In the genomic region with DNA sequence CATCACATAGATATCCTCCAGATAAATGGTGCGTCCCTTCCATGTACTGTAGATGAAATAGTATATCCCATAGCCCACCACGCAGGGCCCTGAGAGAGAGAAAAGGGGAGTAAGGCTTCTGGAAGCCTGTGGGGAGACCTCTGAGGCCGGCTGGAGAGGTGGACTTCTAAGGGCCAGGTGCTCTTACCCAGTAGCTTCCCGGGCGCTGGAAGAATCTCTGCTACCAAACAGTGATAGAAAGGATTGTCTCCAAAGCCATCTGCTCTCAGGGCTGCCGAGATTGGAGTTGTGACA, we compare ENCODE assay signal across 10 cellular contexts. TPM values are rescaled to one million over a fixed set of nuclear protein-coding genes. Genes with fewer than 3 reads are reported as not detected.
DNase-seq lines count a peak whose midpoint lies in the region; ATAC-seq, FAIRE-seq and TF ChIP-seq lines count a peak whose summit lies in the region.
"Had no signal": no experiment of that assay in that cellular context is flagged by ENCODE, and none has a peak within 500 bp of the region (broad histone marks: within the 10 kb centered on the region; RNA-seq: fewer than 3 reads in every experiment).

No MANE protein-coding gene starts in this region.

- peaks cover 67% of the 10 kb centered on the region for H3K4me1 ChIP-seq in HepG2 (ENCODE audit: insufficient read depth, low read length)
- peaks cover 5% of the 10 kb centered on the region for H3K4me1 ChIP-seq in thymus (ENCODE audit: control insufficient read depth, insufficient read depth, low read length)

- H3K9me3 ChIP-seq in HepG2 (ENCODE audit: low read length) (no peaks in the 10 kb centered on the region), thymus (ENCODE audit: control insufficient read depth) (no peaks in the 10 kb centered on the region)

- in situ Hi-C loops in astrocyte of the spinal cord (cut with HindIII; ENCODE audit: low sequenced_read_pairs) (no loop called here), HepG2 (cut with HindIII; ENCODE audit: extremely low pct_ligation_motif_present, low pct_unique_long_range_greater_than_20kb) (no loop called here)

- H3K9ac ChIP-seq in HepG2 (ENCODE audit: insufficient read depth, low read depth, low read length): peak overlapping the region; percentile 92

- no peak for FAIRE-seq in HepG2 (lab: Jason Lieb, UNC)

- H3K79me2 ChIP-seq in HepG2 (ENCODE audit: insufficient read depth, low read length): peaks cover 15% of the 10 kb centered on the region

- intact Hi-C loops in activated CD4-positive, alpha-beta T cell treated with anti-CD3 and anti-CD28 coated beads for 36 hours (cut with DNase I, micrococcal nuclease): loop anchor here (1.0 kb wide), 3 partner anchors 12 to 61 kb away; a partner anchor contains a TSS
- intact Hi-C loops in HepG2 (cut with micrococcal nuclease; ENCODE audit: unreplicated experiment): no loop called here

- H2AFZ ChIP-seq in HepG2 (ENCODE audit: low read length): no peak overlapping the region

- H3K4me2 ChIP-seq in HepG2 (ENCODE audit: low read depth, low read length): peak overlapping the region; percentile 90

- H3K36me3 ChIP-seq in HepG2 (replicated peaks in 1 of 2; ENCODE audit: control insufficient read depth in 1 of 2, insufficient read depth in 2 of 2, low read length in 2 of 2) (no peaks in the 10 kb centered on the region), thymus (ENCODE audit: control insufficient read depth, insufficient read depth) (no peaks in the 10 kb centered on the region)

- CTCF ChIA-PET in activated CD4-positive, alpha-beta T cell treated with anti-CD3 and anti-CD28 coated beads for 36 hours (lab: Charles Lee): interaction anchor here (0.6 to 1.3 kb wide), 6 partner anchors 14 to 194 kb away, joined by 3 to 4 read pairs (median 3); a partner anchor contains a TSS
- CTCF ChIA-PET in HepG2 (lab: Yijun Ruan, JAX; ENCODE audit: low intra/inter-chr PET ratio, low total read pairs): no interaction called here

- POLR2A ChIA-PET in activated CD4-positive, alpha-beta T cell treated with anti-CD3 and anti-CD28 coated beads for 36 hours (lab: Charles Lee): interaction anchor here (1.2 to 1.5 kb wide), 3 partner anchors 12 to 61 kb away, joined by 3 to 7 read pairs (median 5); a partner anchor contains a TSS
- POLR2A ChIA-PET in HepG2 (lab: Yijun Ruan, JAX): interaction anchor here (1.0 to 3.2 kb wide), 13 partner anchors 9 to 368 kb away, joined by 3 to 63 read pairs (median 8); a partner anchor contains a TSS

- H3K4me3 Mint-ChIP-seq in activated CD4-positive, alpha-beta T cell treated with anti-CD3 and anti-CD28 coated beads for 36 hours: peak overlapping the region; percentile 83

- H3K4me1 Mint-ChIP-seq in activated CD4-positive, alpha-beta T cell treated with anti-CD3 and anti-CD28 coated beads for 36 hours: peaks cover 11% of the 10 kb centered on the region

- TF ChIP-seq RAD21 in HepG2 (CRISPR knock-in tag; IDR thresholded peaks at IDR 0.05): no peak

- H3K27me3 ChIP-seq in HepG2 (ENCODE audit: control insufficient read depth in 1 of 2, insufficient read depth in 2 of 2, low read length in 2 of 2) (no peaks in the 10 kb centered on the region; a peak in 1 of 5 replicates), thymus (ENCODE audit: control insufficient read depth, insufficient read depth) (no peaks in the 10 kb centered on the region)

- peak overlapping the region; percentile 78 for H3K27ac Mint-ChIP-seq in activated CD4-positive, alpha-beta T cell treated with anti-CD3 and anti-CD28 coated beads for 36 hours

- H4K20me1 ChIP-seq in HepG2 (ENCODE audit: insufficient read depth, low read length): no peaks in the 10 kb centered on the region

- TF ChIP-seq POLR2A in HepG2 (IDR thresholded peaks at IDR 0.05; ENCODE audit: insufficient read depth in 1 of 2, low read depth in 2 of 2, low read length in 2 of 2): no peak

- DNase-seq in activated CD4-positive, alpha-beta T cell treated with anti-CD3 and anti-CD28 coated beads for 36 hours: no peak
- DNase-seq in activated CD4-positive, alpha-beta T cell treated with anti-CD3 and anti-CD28 coated beads, Interleukin-2, amount 50 U/mL, for 48 hours: no peak
- DNase-seq in astrocyte of the spinal cord (ENCODE audit: low read depth, low spot score) (peak; percentile 5), HepG2 (ENCODE audit: low spot score) (no peak), midbrain (lab: John Stamatoyannopoulos, UW) (no peak)
- DNase-seq: stimulated activated CD4-positive, alpha-beta T cell treated with anti-CD3 and anti-CD28 coated beads, Interleukin-2, amount 100 ng/mL, for 24 hours had no signal

- no peak for ATAC-seq in activated CD4-positive, alpha-beta T cell treated with anti-CD3 and anti-CD28 coated beads for 36 hours
- ATAC-seq in HepG2: no peak
- ATAC-seq in HG03439 (IDR thresholded peaks at IDR 0.05; ENCODE audit: unreplicated experiment): no peak
- no peak for ATAC-seq in GM21447 (IDR thresholded peaks at IDR 0.05; ENCODE audit: unreplicated experiment)

- H3K27me3 Mint-ChIP-seq in activated CD4-positive, alpha-beta T cell treated with anti-CD3 and anti-CD28 coated beads for 36 hours: no peaks in the 10 kb centered on the region

- WGBS in HepG2 (ENCODE audit: low lambda C conversion rate): 10% methylated on average over 6 of the region's 6 CpGs
- WGBS in thymus: 40% methylated on average over 6 of the region's 6 CpGs

- peak overlapping the region; percentile 96 for H3K27ac ChIP-seq in HepG2 (ENCODE audit: extremely low read length, insufficient read depth, low read length)
- peak overlapping the region; percentile 92 for H3K27ac ChIP-seq in thymus (ENCODE audit: low read depth)

- BruUV-seq in HepG2 (replicated peaks; lab: Mats Ljungman, UMichigan): TSS peak; percentile 90

- H3K36me3 Mint-ChIP-seq in activated CD4-positive, alpha-beta T cell treated with anti-CD3 and anti-CD28 coated beads for 36 hours (ENCODE audit: low read depth): peaks cover 1% of the 10 kb centered on the region

- no peak for TF ChIP-seq EP300 in HepG2 (IDR thresholded peaks at IDR 0.05; ENCODE audit: low read depth in 2 of 2, low read length in 2 of 2)
- no peak for TF ChIP-seq EP300 in HepG2 (CRISPR knock-in tag; IDR thresholded peaks at IDR 0.05; ENCODE audit: borderline replicate concordance)

- TF ChIP-seq CTCF in astrocyte of the spinal cord (IDR thresholded peaks at IDR 0.05; ENCODE audit: low read depth, low read length) (no peak), HepG2 (CRISPR knock-in tag; IDR thresholded peaks at IDR 0.05) (no peak)

- H3K4me3 ChIP-seq in astrocyte of the spinal cord (ENCODE audit: low read depth, low read length) (peak overlapping the region; percentile 83), HepG2 (replicated peaks in 1 of 3; ENCODE audit: insufficient read depth in 1 of 3, low read depth in 2 of 3, low read length in 3 of 3) (peak overlapping the region; percentile 82 to 92 (median 89)), thymus (ENCODE audit: low read length) (peak overlapping the region; percentile 90)

- H3K9me3 Mint-ChIP-seq in activated CD4-positive, alpha-beta T cell treated with anti-CD3 and anti-CD28 coated beads for 36 hours (ENCODE audit: low read depth): no peaks in the 10 kb centered on the region

RNA-seq across cellular contexts. Expression of a gene that starts 0.7 kb away (rescaled TPM):
- total RNA-seq in activated CD4-positive, alpha-beta T cell treated with anti-CD3 and anti-CD28 coated beads for 36 hours: 10 to 100 TPM; 15.9 to 22.2 TPM
- 83.1 and 93.7 TPM in 2 replicates for total RNA-seq in HepG2 (2016; rRNA removed; fragmentation: Illumina TruSeq; extraction: Trizol)
- total RNA-seq in HepG2 (2016; cell fraction: cytosol; rRNA removed; fragmentation: Illumina TruSeq; extraction: Trizol; ENCODE audit: low read depth): 40.6 and 43.0 TPM in 2 replicates
- total RNA-seq in HepG2 (2016; cell fraction: insoluble cytoplasmic fraction; rRNA removed; fragmentation: Illumina TruSeq; extraction: Trizol): 80.1 and 101 TPM in 2 replicates
- total RNA-seq in HepG2 (2016; cell fraction: membrane; rRNA removed; fragmentation: Illumina TruSeq; extraction: Trizol): 63.2 and 65.7 TPM in 2 replicates
- 86.9 and 89.2 TPM in 2 replicates for total RNA-seq in HepG2 (2016; cell fraction: nucleus; rRNA removed; fragmentation: Illumina TruSeq; extraction: Trizol)
- polyA plus RNA-seq in HepG2 (2011; rRNA removed) (35.7 and 37.6 TPM in 2 replicates), thymus (163 TPM)
- 30.8 and 36.1 TPM in 2 replicates for polyA plus RNA-seq in HepG2 (2011; cell fraction: cytosol; rRNA removed)
- 93.7 and 103 TPM in 2 replicates for polyA plus RNA-seq in HepG2 (2011; cell fraction: nucleus; rRNA removed)
- 69.5 and 73.6 TPM in 2 replicates for polyA plus RNA-seq in HepG2 (2012)
- 44.9 and 56.1 TPM in 2 replicates for polyA plus RNA-seq in HepG2 (2016; cell fraction: cytosol; fragmentation: Illumina TruSeq; extraction: Trizol; ENCODE audit: low read depth)
- polyA plus RNA-seq in HepG2 (2016; cell fraction: insoluble cytoplasmic fraction; fragmentation: Illumina TruSeq; extraction: Trizol; ENCODE audit: low read depth): 101 and 106 TPM in 2 replicates
- polyA plus RNA-seq in HepG2 (2016; cell fraction: membrane; fragmentation: Illumina TruSeq; extraction: Trizol; ENCODE audit: low read depth): 58.6 and 71.0 TPM in 2 replicates
- 172 and 175 TPM in 2 replicates for polyA plus RNA-seq in HepG2 (2016; cell fraction: nucleus; fragmentation: Illumina TruSeq; extraction: Trizol; ENCODE audit: insufficient read depth, low read depth)
- 4.5 and 8.9 TPM in 2 replicates for polyA minus RNA-seq in HepG2 (2011; rRNA and poly(A)+ RNA removed; ENCODE audit: low replicate concordance)
- polyA minus RNA-seq in HepG2 (2011; cell fraction: cytosol; rRNA and poly(A)+ RNA removed): 5.8 and 6.5 TPM in 2 replicates
- 12.1 and 13.1 TPM in 2 replicates for polyA minus RNA-seq in HepG2 (2011; cell fraction: nucleus; rRNA and poly(A)+ RNA removed)

RNA-seq across cellular contexts. Expression of a gene that starts 3.0 kb away (rescaled TPM):
- total RNA-seq in activated CD4-positive, alpha-beta T cell treated with anti-CD3 and anti-CD28 coated beads for 36 hours: under 1 TPM; 0.25 to 0.30 TPM
- 1.6 and 4.0 TPM in 2 replicates for total RNA-seq in HepG2 (2016; rRNA removed; fragmentation: Illumina TruSeq; extraction: Trizol)
- total RNA-seq in HepG2 (2016; cell fraction: cytosol; rRNA removed; fragmentation: Illumina TruSeq; extraction: Trizol; ENCODE audit: low read depth): 0.88 and 1.1 TPM in 2 replicates
- total RNA-seq in HepG2 (2016; cell fraction: insoluble cytoplasmic fraction; rRNA removed; fragmentation: Illumina TruSeq; extraction: Trizol): 2.0 and 4.4 TPM in 2 replicates
- total RNA-seq in HepG2 (2016; cell fraction: membrane; rRNA removed; fragmentation: Illumina TruSeq; extraction: Trizol): 0.96 and 1.0 TPM in 2 replicates
- total RNA-seq in HepG2 (2016; cell fraction: nucleus; rRNA removed; fragmentation: Illumina TruSeq; extraction: Trizol): 4.2 and 4.7 TPM in 2 replicates
- polyA plus RNA-seq in HepG2 (2011; rRNA removed) (6.1 and 10.2 TPM in 2 replicates), thymus (0.62 TPM)
- 3.2 and 4.3 TPM in 2 replicates for polyA plus RNA-seq in HepG2 (2011; cell fraction: cytosol; rRNA removed)
- polyA plus RNA-seq in HepG2 (2011; cell fraction: nucleus; rRNA removed): 7.7 and 13.5 TPM in 2 replicates
- polyA plus RNA-seq in HepG2 (2012): 5.5 TPM in 2 replicates
- 1.1 and 2.0 TPM in 2 replicates for polyA plus RNA-seq in HepG2 (2016; cell fraction: cytosol; fragmentation: Illumina TruSeq; extraction: Trizol; ENCODE audit: low read depth)
- polyA plus RNA-seq in HepG2 (2016; cell fraction: insoluble cytoplasmic fraction; fragmentation: Illumina TruSeq; extraction: Trizol; ENCODE audit: low read depth): 2.5 and 2.9 TPM in 2 replicates
- polyA plus RNA-seq in HepG2 (2016; cell fraction: membrane; fragmentation: Illumina TruSeq; extraction: Trizol; ENCODE audit: low read depth): 1.4 TPM in 2 replicates
- 5.6 and 8.1 TPM in 2 replicates for polyA plus RNA-seq in HepG2 (2016; cell fraction: nucleus; fragmentation: Illumina TruSeq; extraction: Trizol; ENCODE audit: insufficient read depth, low read depth)
- 1.0 and 5.0 TPM in 2 replicates for polyA minus RNA-seq in HepG2 (2011; rRNA and poly(A)+ RNA removed; ENCODE audit: low replicate concordance)
- 1.6 and 1.7 TPM in 2 replicates for polyA minus RNA-seq in HepG2 (2011; cell fraction: cytosol; rRNA and poly(A)+ RNA removed)
- 2.8 and 5.1 TPM in 2 replicates for polyA minus RNA-seq in HepG2 (2011; cell fraction: nucleus; rRNA and poly(A)+ RNA removed)

RNA-seq across cellular contexts. Expression of a gene that starts 12.2 kb away (rescaled TPM):
- total RNA-seq in activated CD4-positive, alpha-beta T cell treated with anti-CD3 and anti-CD28 coated beads for 36 hours: 10 to 100 TPM; 35.6 to 50.2 TPM
- total RNA-seq in HepG2 (2016; rRNA removed; fragmentation: Illumina TruSeq; extraction: Trizol): 13.4 and 24.4 TPM in 2 replicates
- total RNA-seq in HepG2 (2016; cell fraction: cytosol; rRNA removed; fragmentation: Illumina TruSeq; extraction: Trizol; ENCODE audit: low read depth): 6.3 and 7.1 TPM in 2 replicates
- total RNA-seq in HepG2 (2016; cell fraction: insoluble cytoplasmic fraction; rRNA removed; fragmentation: Illumina TruSeq; extraction: Trizol): 12.8 and 25.4 TPM in 2 replicates
- total RNA-seq in HepG2 (2016; cell fraction: membrane; rRNA removed; fragmentation: Illumina TruSeq; extraction: Trizol): 9.9 and 10.9 TPM in 2 replicates
- 20.2 and 24.7 TPM in 2 replicates for total RNA-seq in HepG2 (2016; cell fraction: nucleus; rRNA removed; fragmentation: Illumina TruSeq; extraction: Trizol)
- polyA plus RNA-seq in HepG2 (2011; rRNA removed): 20.9 and 26.8 TPM in 2 replicates
- polyA plus RNA-seq in HepG2 (2011; cell fraction: cytosol; rRNA removed): 16.0 and 22.3 TPM in 2 replicates
- polyA plus RNA-seq in HepG2 (2011; cell fraction: nucleus; rRNA removed): 53.5 and 56.2 TPM in 2 replicates
- polyA plus RNA-seq in HepG2 (2012): 10.9 and 14.6 TPM in 2 replicates
- polyA plus RNA-seq in HepG2 (2016; cell fraction: cytosol; fragmentation: Illumina TruSeq; extraction: Trizol; ENCODE audit: low read depth): 3.1 and 4.5 TPM in 2 replicates
- 10.7 and 14.4 TPM in 2 replicates for polyA plus RNA-seq in HepG2 (2016; cell fraction: insoluble cytoplasmic fraction; fragmentation: Illumina TruSeq; extraction: Trizol; ENCODE audit: low read depth)
- polyA plus RNA-seq in HepG2 (2016; cell fraction: membrane; fragmentation: Illumina TruSeq; extraction: Trizol; ENCODE audit: low read depth): 7.1 and 8.8 TPM in 2 replicates
- 49.5 and 50.2 TPM in 2 replicates for polyA plus RNA-seq in HepG2 (2016; cell fraction: nucleus; fragmentation: Illumina TruSeq; extraction: Trizol; ENCODE audit: insufficient read depth, low read depth)
- 43.6 and 137 TPM in 2 replicates for polyA minus RNA-seq in HepG2 (2011; rRNA and poly(A)+ RNA removed; ENCODE audit: low replicate concordance)
- polyA minus RNA-seq in HepG2 (2011; cell fraction: cytosol; rRNA and poly(A)+ RNA removed): 10.3 and 12.8 TPM in 2 replicates
- polyA minus RNA-seq in HepG2 (2011; cell fraction: nucleus; rRNA and poly(A)+ RNA removed): 14.9 and 15.8 TPM in 2 replicates
- 36.6 TPM for polyA plus RNA-seq in thymus

RNA-seq across cellular contexts. Expression of a gene that starts 23.8 kb away (rescaled TPM):
- total RNA-seq in activated CD4-positive, alpha-beta T cell treated with anti-CD3 and anti-CD28 coated beads for 36 hours: under 1 TPM; 0.32 to 0.33 TPM
- total RNA-seq in HepG2 (2016; rRNA removed; fragmentation: Illumina TruSeq; extraction: Trizol): not detected in 2 replicates
- total RNA-seq in HepG2 (2016; cell fraction: cytosol; rRNA removed; fragmentation: Illumina TruSeq; extraction: Trizol; ENCODE audit: low read depth): not detected in 2 replicates
- total RNA-seq in HepG2 (2016; cell fraction: insoluble cytoplasmic fraction; rRNA removed; fragmentation: Illumina TruSeq; extraction: Trizol): not detected in 2 replicates
- total RNA-seq in HepG2 (2016; cell fraction: membrane; rRNA removed; fragmentation: Illumina TruSeq; extraction: Trizol): not detected in 2 replicates
- total RNA-seq in HepG2 (2016; cell fraction: nucleus; rRNA removed; fragmentation: Illumina TruSeq; extraction: Trizol): not detected in 2 replicates
- polyA plus RNA-seq in HepG2 (2011; rRNA removed): 0.04 TPM in 1 of 2 replicates, not detected in the other
- 0.03 TPM in 1 of 2 replicates, not detected in the other for polyA plus RNA-seq in HepG2 (2011; cell fraction: cytosol; rRNA removed)
- polyA plus RNA-seq in HepG2 (2011; cell fraction: nucleus; rRNA removed): not detected in 2 replicates
- polyA plus RNA-seq in HepG2 (2012): 0.12 and 0.25 TPM in 2 replicates
- polyA plus RNA-seq in HepG2 (2016; cell fraction: cytosol; fragmentation: Illumina TruSeq; extraction: Trizol; ENCODE audit: low read depth): not detected in 2 replicates
- polyA plus RNA-seq in HepG2 (2016; cell fraction: insoluble cytoplasmic fraction; fragmentation: Illumina TruSeq; extraction: Trizol; ENCODE audit: low read depth): 0.51 TPM in 1 of 2 replicates, not detected in the other
- not detected in 2 replicates for polyA plus RNA-seq in HepG2 (2016; cell fraction: membrane; fragmentation: Illumina TruSeq; extraction: Trizol; ENCODE audit: low read depth)
- 0.19 TPM in 1 of 2 replicates, not detected in the other for polyA plus RNA-seq in HepG2 (2016; cell fraction: nucleus; fragmentation: Illumina TruSeq; extraction: Trizol; ENCODE audit: insufficient read depth, low read depth)
- polyA minus RNA-seq in HepG2 (2011; rRNA and poly(A)+ RNA removed; ENCODE audit: low replicate concordance): not detected in 2 replicates
- polyA minus RNA-seq in HepG2 (2011; cell fraction: cytosol; rRNA and poly(A)+ RNA removed): not detected in 2 replicates
- not detected in 2 replicates for polyA minus RNA-seq in HepG2 (2011; cell fraction: nucleus; rRNA and poly(A)+ RNA removed)
- 1.3 TPM for polyA plus RNA-seq in thymus

RNA-seq across cellular contexts. Expression of a gene that starts 37.0 kb away (rescaled TPM):
- total RNA-seq in activated CD4-positive, alpha-beta T cell treated with anti-CD3 and anti-CD28 coated beads for 36 hours: under 1 TPM in 1 of 2 experiments, not detected in 1; 0.16 TPM
- total RNA-seq in HepG2 (2016; rRNA removed; fragmentation: Illumina TruSeq; extraction: Trizol): 0.18 TPM in 1 of 2 replicates, not detected in the other
- not detected in 2 replicates for total RNA-seq in HepG2 (2016; cell fraction: cytosol; rRNA removed; fragmentation: Illumina TruSeq; extraction: Trizol; ENCODE audit: low read depth)
- 0.22 TPM in 1 of 2 replicates, not detected in the other for total RNA-seq in HepG2 (2016; cell fraction: insoluble cytoplasmic fraction; rRNA removed; fragmentation: Illumina TruSeq; extraction: Trizol)
- total RNA-seq in HepG2 (2016; cell fraction: membrane; rRNA removed; fragmentation: Illumina TruSeq; extraction: Trizol): not detected in 2 replicates
- total RNA-seq in HepG2 (2016; cell fraction: nucleus; rRNA removed; fragmentation: Illumina TruSeq; extraction: Trizol): 0.37 TPM in 1 of 2 replicates, not detected in the other
- polyA plus RNA-seq in HepG2 (2011; rRNA removed): 0.07 and 0.17 TPM in 2 replicates
- polyA plus RNA-seq in HepG2 (2011; cell fraction: cytosol; rRNA removed): 0.04 TPM in 1 of 2 replicates, not detected in the other
- polyA plus RNA-seq in HepG2 (2011; cell fraction: nucleus; rRNA removed): 0.54 and 0.63 TPM in 2 replicates
- 0.44 and 0.63 TPM in 2 replicates for polyA plus RNA-seq in HepG2 (2012)
- polyA plus RNA-seq in HepG2 (2016; cell fraction: cytosol; fragmentation: Illumina TruSeq; extraction: Trizol; ENCODE audit: low read depth): 0.17 TPM in 1 of 2 replicates, not detected in the other
- not detected in 2 replicates for polyA plus RNA-seq in HepG2 (2016; cell fraction: insoluble cytoplasmic fraction; fragmentation: Illumina TruSeq; extraction: Trizol; ENCODE audit: low read depth)
- polyA plus RNA-seq in HepG2 (2016; cell fraction: membrane; fragmentation: Illumina TruSeq; extraction: Trizol; ENCODE audit: low read depth): not detected in 2 replicates
- polyA plus RNA-seq in HepG2 (2016; cell fraction: nucleus; fragmentation: Illumina TruSeq; extraction: Trizol; ENCODE audit: insufficient read depth, low read depth): 0.68 and 1.3 TPM in 2 replicates
- polyA minus RNA-seq in HepG2 (2011; rRNA and poly(A)+ RNA removed; ENCODE audit: low replicate concordance): 0.44 TPM in 1 of 2 replicates, not detected in the other
- not detected in 2 replicates for polyA minus RNA-seq in HepG2 (2011; cell fraction: cytosol; rRNA and poly(A)+ RNA removed)
- polyA minus RNA-seq in HepG2 (2011; cell fraction: nucleus; rRNA and poly(A)+ RNA removed): 0.62 TPM in 1 of 2 replicates, not detected in the other
- polyA plus RNA-seq in thymus: 5.2 TPM
- total RNA-seq: SK-MEL-5 had no signal
